ENCODE assay signal across 8 cellular contexts in genomic region chr19:57559404-57560025, GRCh38. TPM values are rescaled to one million over a fixed set of nuclear protein-coding genes. Genes with fewer than 3 reads are reported as not detected.
DNase-seq lines count a peak whose midpoint lies in the region; ATAC-seq and TF ChIP-seq lines count a peak whose summit lies in the region.

ZNF550 (minus strand) TSS chr19:57559863; CDS start chr19:57559682, 181 bp downstream.

- peaks cover 21% of the 10 kb centered on the region for H3K4me1 Mint-ChIP-seq in chondrocyte (ENCODE audit: low read depth)

- peaks cover 58% of the 10 kb centered on the region for H3K9me3 Mint-ChIP-seq in chondrocyte (ENCODE audit: low read depth)

- H3K27ac Mint-ChIP-seq in chondrocyte (ENCODE audit: unreplicated experiment), result peak within 1 kb of the TSS; percentile 84

- peak within 1 kb of the TSS; percentile 94 for H3K4me3 Mint-ChIP-seq in chondrocyte (ENCODE audit: unreplicated experiment)

- no peak for TF ChIP-seq CTCF in AG09319 (IDR thresholded peaks at IDR 0.05; ENCODE audit: low read depth, low read length)
- no peak for TF ChIP-seq CTCF in chondrocyte (IDR thresholded peaks at IDR 0.05)

- peaks cover 43% of the 10 kb centered on the region for H3K36me3 Mint-ChIP-seq in chondrocyte (ENCODE audit: low read depth)

- ATAC-seq in GM19025 (IDR thresholded peaks at IDR 0.05; ENCODE audit: low read depth, unreplicated experiment) (peak; percentile 96), HG03196 (IDR thresholded peaks at IDR 0.05; ENCODE audit: unreplicated experiment) (peak; percentile 94)

- DNase-seq in AG09319 (ENCODE audit: extremely low read depth, low read depth) (peak; percentile 50), NCI-H446 (lab: John Stamatoyannopoulos, UW) (peak; percentile 44 to 81), chondrocyte (ENCODE audit: low spot score) (peak; percentile 96), kidney tubule cell (ENCODE audit: low spot score) (peak; percentile 87)
- peak; percentile 78 to 80 for DNase-seq in activated CD4-positive, alpha-beta T cell treated with anti-CD3 and anti-CD28 coated beads for 24 hours (ENCODE audit: low read depth in 2 of 2)
- peak; percentile 76 to 77 for DNase-seq in stimulated activated CD4-positive, alpha-beta T cell treated with anti-CD3 and anti-CD28 coated beads, Interleukin-15, amount 100 ng/mL, for 48 hours (ENCODE audit: low read depth in 2 of 2)

- no peaks in the 10 kb centered on the region for H3K27me3 Mint-ChIP-seq in chondrocyte (ENCODE audit: low read depth)

RNA-seq across cellular contexts. Expression of gene ZNF550, which starts in this region (rescaled TPM):
- 6.9 to 11.3 TPM (median 8.6 TPM) in 3 replicates for total RNA-seq in chondrocyte

Comparison
In these comparisons a context has a peak if more than half of its experiments do, and no peak if none do; other contexts are left out.
1. Peak in every context shown above with its lines: DNase-seq and ATAC-seq.